Comparison of ENCODE assay signal across 8 cellular contexts in genomic region chr3:48232734-48233133, GRCh38. TPM values are rescaled to one million over a fixed set of nuclear protein-coding genes. Genes with fewer than 3 reads are reported as not detected.
DNase-seq lines count a peak whose midpoint lies in the region; TF ChIP-seq lines count a peak whose summit lies in the region.

No MANE protein-coding gene starts in this region.

- TF ChIP-seq CTCF in glutamatergic neuron (IDR thresholded peaks at IDR 0.05; ENCODE audit: partially characterized antibody, unreplicated experiment) (peak; percentile 22), progenitor cell of endocrine pancreas (IDR thresholded peaks at IDR 0.05; ENCODE audit: unreplicated experiment) (peak; percentile 63), uterus (IDR thresholded peaks at IDR 0.05) (peak; percentile 14 to 59 (median 49))

- H3K4me3 ChIP-seq in uterus = no peak overlapping the region

- TF ChIP-seq POLR2A in GM18951 (IDR thresholded peaks at IDR 0.05; ENCODE audit: extremely low read depth, insufficient read depth, insufficient read length) = peak; percentile 24
- no peak for TF ChIP-seq POLR2A in uterus (IDR thresholded peaks at IDR 0.05)

- no peak overlapping the region for H3K27ac ChIP-seq in uterus

- no peaks in the 10 kb centered on the region for H3K27me3 Mint-ChIP-seq in activated naive CD4-positive, alpha-beta T cell treated with anti-CD3 and anti-CD28 coated beads for 36 hours (ENCODE audit: low read depth)
- H3K27me3 Mint-ChIP-seq in glutamatergic neuron (ENCODE audit: unreplicated experiment) (no peaks in the 10 kb centered on the region), progenitor cell of endocrine pancreas (no peaks in the 10 kb centered on the region)

- no peaks in the 10 kb centered on the region for H3K9me3 Mint-ChIP-seq in activated naive CD4-positive, alpha-beta T cell treated with anti-CD3 and anti-CD28 coated beads for 36 hours
- H3K9me3 Mint-ChIP-seq in glutamatergic neuron (ENCODE audit: unreplicated experiment) (peaks cover 9% of the 10 kb centered on the region), progenitor cell of endocrine pancreas (ENCODE audit: low read depth) (peaks cover 8% of the 10 kb centered on the region)

- CTCF ChIA-PET in activated naive CD4-positive, alpha-beta T cell treated with anti-CD3 and anti-CD28 coated beads for 36 hours (lab: Charles Lee) = interaction anchor here (0.6 to 5.4 kb wide), 4 partner anchors 9 to 326 kb away, joined by 3 to 34 read pairs (median 6); no protein-coding TSS in a partner anchor

- H3K4me1 ChIP-seq in uterus = no peaks in the 10 kb centered on the region

- no peaks in the 10 kb centered on the region for H3K4me1 Mint-ChIP-seq in activated naive CD4-positive, alpha-beta T cell treated with anti-CD3 and anti-CD28 coated beads for 36 hours (ENCODE audit: low read depth)
- H3K4me1 Mint-ChIP-seq in glutamatergic neuron (ENCODE audit: low read depth, unreplicated experiment) (peaks cover 13% of the 10 kb centered on the region), progenitor cell of endocrine pancreas (ENCODE audit: low read depth) (peaks cover 19% of the 10 kb centered on the region)

- in situ Hi-C loops in GM18951 (cut with MboI; ENCODE audit: low sequenced_read_pairs, unreplicated experiment) = no loop called here

- intact Hi-C loops in activated naive CD4-positive, alpha-beta T cell treated with anti-CD3 and anti-CD28 coated beads for 36 hours (cut with micrococcal nuclease) = loop anchor here (1.0 to 2.0 kb wide), 3 partner anchors 36 to 324 kb away; partner anchors contain the start of gene PFKFB4
- intact Hi-C loops in uterus (cut with DNase I; ENCODE audit: low total_unique reads) = no loop called here

- no peaks in the 10 kb centered on the region for H3K9me3 ChIP-seq in uterus

- H3K27me3 ChIP-seq in uterus = no peaks in the 10 kb centered on the region

- H3K4me3 Mint-ChIP-seq in activated naive CD4-positive, alpha-beta T cell treated with anti-CD3 and anti-CD28 coated beads for 36 hours = no peak overlapping the region
- H3K4me3 Mint-ChIP-seq in glutamatergic neuron (ENCODE audit: unreplicated experiment) (peak overlapping the region; percentile 52), progenitor cell of endocrine pancreas (ENCODE audit: low read depth) (no peak overlapping the region)

- H3K36me3 ChIP-seq in uterus = no peaks in the 10 kb centered on the region

- H3K27ac Mint-ChIP-seq in activated naive CD4-positive, alpha-beta T cell treated with anti-CD3 and anti-CD28 coated beads for 36 hours = no peak overlapping the region
- H3K27ac Mint-ChIP-seq in glutamatergic neuron (ENCODE audit: unreplicated experiment) (no peak overlapping the region), progenitor cell of endocrine pancreas (peak overlapping the region; percentile 75)

- DNase-seq in AG08396 (ENCODE audit: low spot score) = peak; percentile 64
- DNase-seq in LoVo (ENCODE audit: low spot score) = peak; percentile 78
- peak; percentile 86 for DNase-seq in SIG-M5 treated with dmso at 0.1 percent for 504 hours (lab: John Stamatoyannopoulos, UW; ENCODE audit: unreplicated experiment)
- DNase-seq in activated naive CD4-positive, alpha-beta T cell treated with anti-CD3 and anti-CD28 coated beads for 36 hours = peak; percentile 74
- peak; percentile 84 for DNase-seq in glutamatergic neuron
- DNase-seq in progenitor cell of endocrine pancreas (ENCODE audit: low spot score, unreplicated experiment) = peak; percentile 37
- peak; percentile 66 to 68 for DNase-seq in uterus

- H3K36me3 Mint-ChIP-seq in activated naive CD4-positive, alpha-beta T cell treated with anti-CD3 and anti-CD28 coated beads for 36 hours (ENCODE audit: low read depth) = no peaks in the 10 kb centered on the region
- no peaks in the 10 kb centered on the region for H3K36me3 Mint-ChIP-seq in glutamatergic neuron (ENCODE audit: unreplicated experiment)
- H3K36me3 Mint-ChIP-seq in progenitor cell of endocrine pancreas (ENCODE audit: insufficient read depth) = no peaks in the 10 kb centered on the region

RNA-seq across cellular contexts. Expression of gene ZNF589, which starts 8.2 kb away (rescaled TPM):
- 10 to 100 TPM; 15.8 to 16.3 TPM for total RNA-seq in activated naive CD4-positive, alpha-beta T cell treated with anti-CD3 and anti-CD28 coated beads for 36 hours
- total RNA-seq in glutamatergic neuron (ENCODE audit: unreplicated experiment) (48.2 TPM), progenitor cell of endocrine pancreas (28.5 and 30.4 TPM in 2 replicates), uterus (10 to 100 TPM in 2 of 4 donors, 1 to 10 TPM in 2; 1.8 to 19.3 (median 10.9) TPM)

RNA-seq across cellular contexts. Expression of gene CAMP, which starts 9.4 kb away (rescaled TPM):
- not detected for total RNA-seq in activated naive CD4-positive, alpha-beta T cell treated with anti-CD3 and anti-CD28 coated beads for 36 hours
- total RNA-seq in glutamatergic neuron (ENCODE audit: unreplicated experiment) (not detected), progenitor cell of endocrine pancreas (not detected in 2 replicates), uterus (1 to 10 TPM in 1 of 4 donors, not detected in 3; 3.1 TPM)

RNA-seq across cellular contexts. Expression of gene CDC25A, which starts 44.5 kb away (rescaled TPM):
- 10 to 100 TPM; 40.8 to 41.8 TPM for total RNA-seq in activated naive CD4-positive, alpha-beta T cell treated with anti-CD3 and anti-CD28 coated beads for 36 hours
- total RNA-seq in glutamatergic neuron (ENCODE audit: unreplicated experiment) (11.8 TPM), progenitor cell of endocrine pancreas (20.5 and 24.5 TPM in 2 replicates), uterus (10 to 100 TPM in 1 of 4 donors, under 1 TPM in 1, not detected in 2; 0.67 to 10.5 TPM)
